Comparison of ENCODE assay signal across 9 cellular contexts in the genomic region with DNA sequence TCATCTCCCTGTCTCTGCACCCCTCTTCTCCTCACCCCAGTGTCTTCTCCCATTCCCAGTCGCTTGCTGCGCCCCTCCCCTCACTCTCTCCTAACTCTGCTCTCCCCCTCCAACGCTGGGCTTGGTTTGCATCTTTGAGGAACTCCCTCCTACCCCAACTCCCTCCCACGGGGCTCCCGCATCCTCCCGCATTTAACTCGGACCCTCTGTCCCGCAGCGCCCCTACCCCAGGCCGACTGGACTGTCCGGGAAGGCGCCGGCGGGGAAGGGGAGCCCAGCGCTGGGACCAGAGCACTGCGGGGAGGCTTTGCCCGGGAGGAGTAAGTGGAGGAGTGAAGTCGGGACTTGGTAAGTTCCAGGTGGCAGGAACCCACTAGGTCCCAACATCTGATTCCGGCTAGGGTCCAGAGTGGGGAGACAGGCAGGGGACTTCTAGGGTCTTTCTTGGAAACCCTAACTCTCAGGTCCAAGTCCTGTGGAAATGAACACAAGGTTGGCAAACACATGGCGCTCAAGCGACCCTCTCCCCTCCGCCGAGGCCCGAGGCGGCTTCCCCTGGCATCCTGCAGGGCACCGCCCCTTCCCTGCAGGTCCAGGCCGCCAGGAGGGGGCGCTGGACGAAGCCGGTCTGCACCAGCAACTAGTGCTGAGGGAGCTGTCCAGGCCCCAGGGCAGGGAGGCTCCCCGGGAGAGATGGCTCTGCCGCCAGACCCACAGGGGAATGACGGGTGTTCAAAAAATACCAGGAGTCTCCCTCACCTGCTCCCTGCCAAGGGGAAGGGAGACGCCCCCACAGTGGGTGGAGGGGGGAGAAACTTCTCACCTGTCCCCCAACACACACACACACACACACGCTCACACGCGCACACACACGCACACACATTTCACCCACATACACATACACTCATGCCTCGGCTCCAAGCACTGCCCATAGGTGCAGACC. TPM values are rescaled to one million over a fixed set of nuclear protein-coding genes. Genes with fewer than 3 reads are reported as not detected.
A peak's percentile ranks its signal among the peaks of the same experiment; 100 is the strongest.
DNase-seq lines count a peak whose midpoint lies in the region; ATAC-seq, FAIRE-seq and TF ChIP-seq lines count a peak whose summit lies in the region.
"Had no signal": no experiment of that assay in that cellular context is flagged by ENCODE, and none has a peak within 500 bp of the region (broad histone marks: within the 10 kb centered on the region; RNA-seq: fewer than 3 reads in every experiment).

No MANE protein-coding gene starts in this region.

- ATAC-seq in GM18907 (IDR thresholded peaks at IDR 0.05; ENCODE audit: unreplicated experiment) = no peak

- H3K9me3 Mint-ChIP-seq in HFFc6 = no peaks in the 10 kb centered on the region
- H3K9me3 Mint-ChIP-seq: T-helper 1 cell treated with Interleukin-12 subunit alpha and Interleukin-12 subunit beta and Interleukin-4 antibody, amounts not matched to agents 30 μg/mL and 1 μg/mL, for 36 hours had no signal

- FAIRE-seq in small intestine (lab: Jason Lieb, UNC) = no peak

- H3K27me3 ChIP-seq in right atrium auricular region (peaks cover 0 to 5% of the 10 kb centered on the region in 2 donors), small intestine (ENCODE audit: control insufficient read depth in 2 of 2, insufficient read depth in 2 of 2, low read length in 2 of 2) (peaks cover 0 to 9% of the 10 kb centered on the region in 2 donors)

- H3K4me1 ChIP-seq in right atrium auricular region = peaks cover 0 to 16% of the 10 kb centered on the region in 2 donors
- H3K4me1 ChIP-seq in small intestine (ENCODE audit: control insufficient read depth in 2 of 2, insufficient read depth in 1 of 2, low read depth in 1 of 2, low read length in 1 of 2) = no peaks in the 10 kb centered on the region

- H3K9me3 ChIP-seq in right atrium auricular region = no peaks in the 10 kb centered on the region
- no peaks in the 10 kb centered on the region for H3K9me3 ChIP-seq in small intestine (ENCODE audit: control insufficient read depth, low read depth)

- H3K27ac Mint-ChIP-seq in HFFc6 = no peak overlapping the region
- H3K27ac Mint-ChIP-seq: T-helper 1 cell treated with Interleukin-12 subunit alpha and Interleukin-12 subunit beta and Interleukin-4 antibody, amounts not matched to agents 30 μg/mL and 1 μg/mL, for 36 hours had no signal

- peak overlapping the region; percentile 59 for H3K4me3 Mint-ChIP-seq in HFFc6
- H3K4me3 Mint-ChIP-seq: T-helper 1 cell treated with Interleukin-12 subunit alpha and Interleukin-12 subunit beta and Interleukin-4 antibody, amounts not matched to agents 30 μg/mL and 1 μg/mL, for 36 hours had no signal

- H3K36me3 Mint-ChIP-seq in HFFc6 (ENCODE audit: low read depth) = no peaks in the 10 kb centered on the region

- DNase-seq in COR-L47 (lab: John Stamatoyannopoulos, UW) (peak; percentile 17), HFFc6 (peak; percentile 62), SHP77 (lab: John Stamatoyannopoulos, UW) (peak; percentile 6 to 54), right atrium auricular region (ENCODE audit: low spot score) (peak; percentile 50), small intestine (peak; percentile 29), NCI-H510A treated with DMSO at 0.1 percent for 48 hours (lab: John Stamatoyannopoulos, UW) (no peak)
- DNase-seq in activated naive CD4-positive, alpha-beta T cell treated with anti-CD3 and anti-CD28 coated beads, Interleukin-2, amount 50 U/mL, for 16 hours = peak; percentile 68

- H3K27ac ChIP-seq in right atrium auricular region (no peak overlapping the region), small intestine (ENCODE audit: low read depth in 1 of 2, low read length in 1 of 2) (no peak overlapping the region)

- WGBS in small intestine, 3 donors = 12 to 17% (median 16%) methylated on average over 37 to 39 of the region's 39 CpGs

- H3K4me3 ChIP-seq in right atrium auricular region (peak overlapping the region in 1 of 2 donors; percentile 10), small intestine (ENCODE audit: low read depth in 1 of 2, low read length in 2 of 2) (no peak overlapping the region)

- H3K27me3 Mint-ChIP-seq in HFFc6 (ENCODE audit: insufficient read depth) = peaks cover 19% of the 10 kb centered on the region

- TF ChIP-seq CTCF in HFFc6 (IDR thresholded peaks at IDR 0.05) = peak; percentile 93
- peak; percentile 54 to 74 for TF ChIP-seq CTCF in right atrium auricular region (IDR thresholded peaks at IDR 0.05)

- H3K4me1 Mint-ChIP-seq in HFFc6 (ENCODE audit: low read depth) = peaks cover 36% of the 10 kb centered on the region

- H3K36me3 ChIP-seq in right atrium auricular region (no peaks in the 10 kb centered on the region), small intestine (ENCODE audit: control insufficient read depth in 2 of 2, insufficient read depth in 2 of 2, low read length in 2 of 2) (no peaks in the 10 kb centered on the region)

RNA-seq across cellular contexts. Expression of a gene that starts 53.2 kb away (rescaled TPM):
- not detected for total RNA-seq in HFFc6 (2021; fragmentation: NEBNext Ultra II Directional; extraction: Animal tissue kit (Norgen Biotek cat#: 25700))
- total RNA-seq in right atrium auricular region = not detected
- polyA plus RNA-seq in small intestine = 1 to 10 TPM in 1 of 3 donors, under 1 TPM in 1, not detected in 1; 0.22 to 1.2 TPM
